Comparison of ENCODE assay signal across 11 cellular contexts in the genomic region with DNA sequence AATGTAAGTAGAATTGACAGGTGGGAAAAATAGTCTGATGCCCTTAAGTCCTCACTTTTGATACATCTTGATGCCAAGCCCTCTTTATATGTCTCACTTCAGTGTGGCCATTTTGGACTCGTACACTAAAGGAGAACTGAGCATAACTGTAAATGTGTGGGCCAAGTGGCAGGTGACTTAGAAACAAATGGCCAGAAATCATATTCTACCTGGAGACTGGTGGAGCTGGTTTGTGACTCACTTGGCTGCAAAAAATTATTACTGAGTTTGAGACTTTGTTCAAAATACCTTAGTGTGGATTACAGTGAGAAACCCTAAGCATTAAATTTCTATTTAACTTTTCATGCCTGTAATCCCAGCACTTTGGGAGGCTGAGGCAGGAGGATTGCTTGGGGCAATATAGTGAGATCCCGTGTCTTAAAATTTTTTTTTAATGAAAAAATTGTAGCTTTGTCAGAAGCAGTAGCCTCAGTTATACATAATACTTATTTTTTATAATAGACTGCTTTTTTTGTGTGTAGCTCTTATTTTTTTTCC. TPM values are rescaled to one million over a fixed set of nuclear protein-coding genes. Genes with fewer than 3 reads are reported as not detected.
DNase-seq lines count a peak whose midpoint lies in the region; ATAC-seq and TF ChIP-seq lines count a peak whose summit lies in the region.
"Had no signal": no experiment of that assay in that cellular context is flagged by ENCODE, and none has a peak within 500 bp of the region (broad histone marks: within the 10 kb centered on the region; RNA-seq: fewer than 3 reads in every experiment).

No MANE protein-coding gene starts in this region.

- no peak for ATAC-seq in central memory CD8-positive, alpha-beta T cell (replicated peaks; ENCODE audit: extremely low read depth, poor library complexity, severe bottlenecking)
- ATAC-seq in HG03139 (IDR thresholded peaks at IDR 0.05; ENCODE audit: unreplicated experiment) (no peak), HG03432 (IDR thresholded peaks at IDR 0.05; ENCODE audit: unreplicated experiment) (no peak)

- H3K4me3 ChIP-seq in LNCaP clone FGC (ENCODE audit: low read depth, low read length) (no peak overlapping the region), prostate gland (no peak overlapping the region)

- H3K9me3 Mint-ChIP-seq in activated CD4-positive, alpha-beta T cell treated with anti-CD3 and anti-CD28 coated beads, Interleukin-2, amount 10 ng/mL, durations not matched to agents 24 days and 14 days: no peaks in the 10 kb centered on the region
- H3K9me3 Mint-ChIP-seq in central memory CD8-positive, alpha-beta T cell: no peaks in the 10 kb centered on the region

- TF ChIP-seq POLR2A in prostate gland (IDR thresholded peaks at IDR 0.05): no peak

- no peak for TF ChIP-seq CTCF in LNCaP clone FGC (IDR thresholded peaks at IDR 0.05; ENCODE audit: control insufficient read depth, extremely low read depth, insufficient read depth)
- no peak for TF ChIP-seq CTCF in prostate gland (IDR thresholded peaks at IDR 0.05)

- intact Hi-C loops in activated CD4-positive, alpha-beta T cell treated with anti-CD3 and anti-CD28 coated beads, Interleukin-2, amount 10 ng/mL, durations not matched to agents 24 days and 14 days (cut with micrococcal nuclease): no loop called here
- intact Hi-C loops in prostate gland (cut with DNase I): loop anchor here (5.0 kb wide), 1 partner anchor 134 kb away; a partner anchor contains a TSS

- no peak for DNase-seq in activated CD4-positive, alpha-beta T cell treated with anti-CD3 and anti-CD28 coated beads, Interleukin-2, amount 10 ng/mL, durations not matched to agents 24 days and 14 days
- DNase-seq in activated CD4-positive, alpha-beta T cell treated with anti-CD3 and anti-CD28 coated beads, Interleukin-2, amount 50 U/mL, for 4 hours: no peak
- DNase-seq in LNCaP clone FGC (ENCODE audit: low read depth) (peak; percentile 35), prostate gland (ENCODE audit: low spot score) (peak; percentile 9), NCI-H1417 treated with DMSO at 0.1 percent for 48 hours (lab: John Stamatoyannopoulos, UW) (no peak)
- DNase-seq in central memory CD8-positive, alpha-beta T cell (ENCODE audit: low spot score in 2 of 2): no peak
- DNase-seq: GDM1; NCI-H187; stimulated activated naive CD4-positive, alpha-beta T cell had no signal

- H3K27me3 Mint-ChIP-seq in activated CD4-positive, alpha-beta T cell treated with anti-CD3 and anti-CD28 coated beads, Interleukin-2, amount 10 ng/mL, durations not matched to agents 24 days and 14 days: no peaks in the 10 kb centered on the region
- H3K27me3 Mint-ChIP-seq in central memory CD8-positive, alpha-beta T cell: no peaks in the 10 kb centered on the region

- no peak overlapping the region for H3K27ac ChIP-seq in prostate gland

- no peaks in the 10 kb centered on the region for H3K9me3 ChIP-seq in prostate gland

- H3K27ac Mint-ChIP-seq in activated CD4-positive, alpha-beta T cell treated with anti-CD3 and anti-CD28 coated beads, Interleukin-2, amount 10 ng/mL, durations not matched to agents 24 days and 14 days: no peak overlapping the region
- peak overlapping the region; percentile 53 for H3K27ac Mint-ChIP-seq in central memory CD8-positive, alpha-beta T cell (ENCODE audit: low read depth)

- H3K27me3 ChIP-seq in prostate gland (replicated peaks; ENCODE audit: insufficient read depth): no peaks in the 10 kb centered on the region

- H3K4me1 Mint-ChIP-seq in activated CD4-positive, alpha-beta T cell treated with anti-CD3 and anti-CD28 coated beads, Interleukin-2, amount 10 ng/mL, durations not matched to agents 24 days and 14 days: peaks cover 62% of the 10 kb centered on the region
- peaks cover 75% of the 10 kb centered on the region for H3K4me1 Mint-ChIP-seq in central memory CD8-positive, alpha-beta T cell

- H3K4me1 ChIP-seq in prostate gland (replicated peaks): peaks cover 24% of the 10 kb centered on the region

- WGBS in prostate gland: 67% methylated on average over 2 of the region's 2 CpGs

- peaks cover 68% of the 10 kb centered on the region for H3K36me3 Mint-ChIP-seq in activated CD4-positive, alpha-beta T cell treated with anti-CD3 and anti-CD28 coated beads, Interleukin-2, amount 10 ng/mL, durations not matched to agents 24 days and 14 days (ENCODE audit: low read depth)
- peaks cover 72% of the 10 kb centered on the region for H3K36me3 Mint-ChIP-seq in central memory CD8-positive, alpha-beta T cell (ENCODE audit: insufficient read depth)

- H3K4me3 Mint-ChIP-seq in activated CD4-positive, alpha-beta T cell treated with anti-CD3 and anti-CD28 coated beads, Interleukin-2, amount 10 ng/mL, durations not matched to agents 24 days and 14 days: peak overlapping the region; percentile 75
- H3K4me3 Mint-ChIP-seq in central memory CD8-positive, alpha-beta T cell: peak overlapping the region; percentile 98

- H3K36me3 ChIP-seq in prostate gland: no peaks in the 10 kb centered on the region

RNA-seq across cellular contexts. Expression of a gene that starts 5.0 kb away (rescaled TPM):
- 53.4 and 54.2 TPM in 2 replicates for total RNA-seq in activated CD4-positive, alpha-beta T cell treated with anti-CD3 and anti-CD28 coated beads, Interleukin-2, amount 10 ng/mL, durations not matched to agents 24 days and 14 days
- 10 to 100 TPM; 45.5 to 68.6 TPM for total RNA-seq in prostate gland

Comparison
In these comparisons a context has a peak if more than half of its experiments do, and no peak if none do; other contexts are left out.
1. DNase-seq: peak in LNCaP clone FGC (single experiment) and prostate gland (single experiment); none in activated CD4-positive, alpha-beta T cell treated with anti-CD3 and anti-CD28 coated beads, Interleukin-2, amount 10 ng/mL, durations not matched to agents 24 days and 14 days (single experiment), activated CD4-positive, alpha-beta T cell treated with anti-CD3 and anti-CD28 coated beads, Interleukin-2, amount 50 U/mL, for 4 hours (0 of 2), central memory CD8-positive, alpha-beta T cell (0 of 2) and NCI-H1417 treated with DMSO at 0.1 percent for 48 hours (single experiment).